ENCODE assay signal across 9 cellular contexts in the genomic region with DNA sequence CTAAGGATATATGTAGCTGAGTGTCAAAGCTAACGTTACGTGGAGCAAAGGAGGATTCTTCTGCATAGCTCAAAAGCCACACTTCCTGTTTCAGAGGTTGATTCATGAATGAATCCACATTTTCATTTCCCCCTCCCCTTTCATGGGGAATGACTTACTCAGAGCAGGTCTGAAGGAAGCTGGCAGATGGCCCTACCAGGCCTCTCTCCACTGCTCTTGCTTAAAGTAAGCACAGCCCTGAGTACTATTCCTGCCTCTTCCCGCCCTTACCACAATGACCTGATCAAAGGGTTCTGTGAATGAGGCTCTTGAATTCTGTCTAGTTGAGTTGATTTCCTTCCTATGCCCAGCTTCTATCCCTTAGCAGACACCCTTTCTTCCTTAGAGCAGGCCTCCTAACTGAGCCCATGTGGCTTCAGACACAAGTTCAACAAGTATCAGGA. TPM values are rescaled to one million over a fixed set of nuclear protein-coding genes. Genes with fewer than 3 reads are reported as not detected.
DNase-seq lines count a peak whose midpoint lies in the region; ATAC-seq and TF ChIP-seq lines count a peak whose summit lies in the region.
"Had no signal": no experiment of that assay in that cellular context is flagged by ENCODE, and none has a peak within 500 bp of the region (broad histone marks: within the 10 kb centered on the region; RNA-seq: fewer than 3 reads in every experiment).

No MANE protein-coding gene starts in this region.

- no TSS peak for BruUV-seq in Panc1 (replicated peaks; lab: Mats Ljungman, UMichigan)

- H3K9me3 ChIP-seq in Panc1 (ENCODE audit: control insufficient read depth, insufficient read depth, low read depth, low read length) = no peaks in the 10 kb centered on the region
- no peaks in the 10 kb centered on the region for H3K9me3 ChIP-seq in esophagus muscularis mucosa

- H3K36me3 Mint-ChIP-seq in activated naive CD4-positive, alpha-beta T cell treated with anti-CD3 and anti-CD28 coated beads, Interleukin-2, amount 10 ng/mL, durations not matched to agents 7 days and 5 days = no peaks in the 10 kb centered on the region

- intact Hi-C loops in Panc1 (cut with micrococcal nuclease; ENCODE audit: unreplicated experiment) = no loop called here
- intact Hi-C loops in esophagus muscularis mucosa (cut with DNase I) = no loop called here
- intact Hi-C loops in sciatic nerve (cut with DNase I) = no loop called here

- no peak for TF ChIP-seq EP300 in esophagus muscularis mucosa (IDR thresholded peaks at IDR 0.05)

- H3K4me3 Mint-ChIP-seq in activated naive CD4-positive, alpha-beta T cell treated with anti-CD3 and anti-CD28 coated beads, Interleukin-2, amount 10 ng/mL, durations not matched to agents 7 days and 5 days = no peak overlapping the region

- H3K9me3 Mint-ChIP-seq in activated naive CD4-positive, alpha-beta T cell treated with anti-CD3 and anti-CD28 coated beads, Interleukin-2, amount 10 ng/mL, durations not matched to agents 7 days and 5 days = no peaks in the 10 kb centered on the region

- H3K27ac Mint-ChIP-seq in activated naive CD4-positive, alpha-beta T cell treated with anti-CD3 and anti-CD28 coated beads, Interleukin-2, amount 10 ng/mL, durations not matched to agents 7 days and 5 days = peak overlapping the region; percentile 53

- peaks cover 41% of the 10 kb centered on the region for H3K4me1 Mint-ChIP-seq in activated naive CD4-positive, alpha-beta T cell treated with anti-CD3 and anti-CD28 coated beads, Interleukin-2, amount 10 ng/mL, durations not matched to agents 7 days and 5 days

- CTCF ChIA-PET in activated naive CD4-positive, alpha-beta T cell treated with anti-CD3 and anti-CD28 coated beads, Interleukin-2, amount 10 ng/mL, durations not matched to agents 7 days and 5 days (lab: Charles Lee) = interaction anchor here (0.6 to 3.5 kb wide), 5 partner anchors 12 to 164 kb away, joined by 3 to 29 read pairs (median 3); no protein-coding TSS in a partner anchor
- CTCF ChIA-PET in Panc1 (lab: Charles Lee) = interaction anchor here (0.6 kb wide), 1 partner anchor 16 kb away, joined by 13 read pairs; no protein-coding TSS in a partner anchor

- H3K27ac ChIP-seq in Panc1 (ENCODE audit: low read length) (no peak overlapping the region), esophagus muscularis mucosa (replicated peaks in 1 of 4) (no peak overlapping the region)
- H3K27ac ChIP-seq: VCaP had no signal

- peaks cover 6% of the 10 kb centered on the region for H3K27me3 Mint-ChIP-seq in activated naive CD4-positive, alpha-beta T cell treated with anti-CD3 and anti-CD28 coated beads, Interleukin-2, amount 10 ng/mL, durations not matched to agents 7 days and 5 days

- peaks cover 13% of the 10 kb centered on the region for H3K4me1 ChIP-seq in Panc1 (ENCODE audit: control insufficient read depth, insufficient read depth, low read length)
- peaks cover 21 to 32% (median 25%) of the 10 kb centered on the region in 4 donors for H3K4me1 ChIP-seq in esophagus muscularis mucosa

- ATAC-seq in Panc1 (peak; percentile 77), GM18498 (IDR thresholded peaks at IDR 0.05; ENCODE audit: unreplicated experiment) (no peak), sciatic nerve (no peak)

- no peak for DNase-seq in activated naive CD4-positive, alpha-beta T cell treated with anti-CD3 and anti-CD28 coated beads, Interleukin-2, amount 10 ng/mL, durations not matched to agents 7 days and 5 days
- no peak for DNase-seq in activated naive CD4-positive, alpha-beta T cell (lab: John Stamatoyannopoulos, UW)
- DNase-seq in Panc1 (ENCODE audit: low read depth, low spot score) (no peak), esophagus muscularis mucosa (ENCODE audit: extremely low spot score) (peak; percentile 90), stromal cell of bone marrow (ENCODE audit: low read depth) (peak; percentile 91), sciatic nerve (ENCODE audit: low spot score) (no peak), NCI-H128 (lab: John Stamatoyannopoulos, UW; ENCODE audit: unreplicated experiment) (no peak)

- H3K27me3 ChIP-seq in Panc1 (ENCODE audit: control insufficient read depth, insufficient read depth, low read length) = no peaks in the 10 kb centered on the region
- H3K27me3 ChIP-seq in esophagus muscularis mucosa = no peaks in the 10 kb centered on the region

- H3K36me3 ChIP-seq in Panc1 (ENCODE audit: control insufficient read depth, insufficient read depth, low read length) (no peaks in the 10 kb centered on the region; the same call in 1 of the 2 replicates), esophagus muscularis mucosa (no peaks in the 10 kb centered on the region)

- POLR2A ChIA-PET in Panc1 (lab: Charles Lee) = no interaction called here

- no peak for TF ChIP-seq POLR2A in esophagus muscularis mucosa (IDR thresholded peaks at IDR 0.05; ENCODE audit: low read depth)

- TF ChIP-seq CTCF in Panc1 (IDR thresholded peaks at IDR 0.05) (no peak), esophagus muscularis mucosa (IDR thresholded peaks at IDR 0.05) (no peak)

- H3K4me3 ChIP-seq in Panc1 (ENCODE audit: low read depth in 2 of 2, low read length in 2 of 2) (no peak overlapping the region), esophagus muscularis mucosa (no peak overlapping the region)

- in situ Hi-C loops in Panc1 (cut with HindIII; ENCODE audit: low pct_unique_long_range_greater_than_20kb, low sequenced_read_pairs) = no loop called here

- 44% methylated on average over 3 of the region's 3 CpGs for WGBS in esophagus muscularis mucosa

RNA-seq across cellular contexts. Expression of gene IGIP, which starts 6.3 kb away (rescaled TPM):
- 7.7 TPM for total RNA-seq in Panc1 (2021; ENCODE audit: unreplicated experiment)
- 3.6 TPM for polyA plus RNA-seq in Panc1 (2012; ENCODE audit: insufficient read length)
- 10 to 100 TPM; 17.6 to 31.9 (median 27.3) TPM for total RNA-seq in esophagus muscularis mucosa
- 34.7 TPM for total RNA-seq in sciatic nerve

RNA-seq across cellular contexts. Expression of gene PURA, which starts 18.1 kb away (rescaled TPM):
- total RNA-seq in Panc1 (2021; ENCODE audit: unreplicated experiment) = 16.9 TPM
- 32.8 TPM for polyA plus RNA-seq in Panc1 (2012; ENCODE audit: insufficient read length)
- 10 to 100 TPM; 31.8 to 46.5 (median 43.5) TPM for total RNA-seq in esophagus muscularis mucosa
- total RNA-seq in sciatic nerve = 61.0 TPM

RNA-seq across cellular contexts. Expression of gene CYSTM1, which starts 43.0 kb away (rescaled TPM):
- total RNA-seq in Panc1 (2021; ENCODE audit: unreplicated experiment) = 126 TPM
- 185 TPM for polyA plus RNA-seq in Panc1 (2012; ENCODE audit: insufficient read length)
- total RNA-seq in esophagus muscularis mucosa = 10 to 100 TPM; 54.0 to 81.0 (median 67.8) TPM
- total RNA-seq in sciatic nerve = 49.5 TPM

Comparison
In these comparisons a context has a peak if more than half of its experiments do, and no peak if none do; other contexts are left out.
1. DNase-seq: peak in esophagus muscularis mucosa (single experiment) and stromal cell of bone marrow (single experiment); none in activated naive CD4-positive, alpha-beta T cell treated with anti-CD3 and anti-CD28 coated beads, Interleukin-2, amount 10 ng/mL, durations not matched to agents 7 days and 5 days (single experiment), activated naive CD4-positive, alpha-beta T cell (0 of 4), Panc1 (single experiment), sciatic nerve (single experiment) and NCI-H128 (single experiment).